Comparison of ENCODE assay signal across 8 cellular contexts in the genomic region with DNA sequence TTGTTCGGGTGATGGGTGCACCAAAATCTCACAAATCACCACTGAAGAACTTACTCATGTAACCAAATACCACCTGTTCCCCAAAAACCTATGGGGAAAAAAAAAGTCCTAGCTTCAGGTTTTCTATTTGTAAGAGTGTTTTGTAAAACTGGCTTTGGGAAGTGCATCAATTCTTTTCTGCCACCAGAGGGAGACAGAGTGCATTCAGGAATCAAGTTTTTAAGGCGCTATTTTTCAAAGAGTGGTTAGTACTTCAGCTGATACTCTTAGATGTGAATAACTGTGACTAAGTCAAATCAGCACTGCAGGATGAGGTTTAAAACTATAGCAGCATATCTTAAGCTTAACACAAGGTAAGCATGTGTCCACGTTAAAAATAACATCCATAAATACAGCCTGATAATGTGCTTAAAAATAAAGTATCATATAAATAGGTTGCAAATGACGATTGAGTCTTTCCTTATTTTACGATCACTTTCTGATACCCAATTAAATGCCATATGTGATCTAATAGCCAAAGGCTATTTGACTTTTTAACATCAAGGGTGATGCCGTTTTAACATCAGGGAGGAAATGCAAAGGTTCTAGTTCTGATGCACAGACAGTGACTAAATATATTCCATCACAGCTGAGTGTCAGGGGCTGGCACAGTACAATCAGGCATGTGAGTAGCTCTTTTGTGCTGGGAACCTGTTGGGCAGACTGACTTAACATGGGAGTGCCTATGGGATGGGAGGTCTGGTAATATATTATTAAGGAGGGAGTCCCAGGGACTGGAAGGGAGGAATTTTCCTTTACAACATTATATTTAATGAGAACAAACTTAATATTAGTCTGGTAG. TPM values are rescaled to one million over a fixed set of nuclear protein-coding genes. Genes with fewer than 3 reads are reported as not detected.
A peak's percentile ranks its signal among the peaks of the same experiment; 100 is the strongest.
DNase-seq lines count a peak whose midpoint lies in the region; ATAC-seq and TF ChIP-seq lines count a peak whose summit lies in the region.

No MANE protein-coding gene starts in this region.

- no peak for TF ChIP-seq POLR2A in breast epithelium (IDR thresholded peaks at IDR 0.05)

- ATAC-seq in upper lobe of right lung: peak; percentile 53
- ATAC-seq in GM19351 (IDR thresholded peaks at IDR 0.05; ENCODE audit: unreplicated experiment): no peak
- ATAC-seq in HG02610 (IDR thresholded peaks at IDR 0.05; ENCODE audit: unreplicated experiment): no peak

- no peaks in the 10 kb centered on the region for H3K27me3 ChIP-seq in breast epithelium
- peaks cover under 1% of the 10 kb centered on the region for H3K27me3 ChIP-seq in kidney epithelial cell (ENCODE audit: control insufficient read depth, insufficient read depth, low read length)
- H3K27me3 ChIP-seq in upper lobe of right lung: no peaks in the 10 kb centered on the region

- no peaks in the 10 kb centered on the region for H3K4me1 ChIP-seq in breast epithelium
- peaks cover 9% of the 10 kb centered on the region for H3K4me1 ChIP-seq in upper lobe of right lung

- H3K36me3 ChIP-seq in breast epithelium: no peaks in the 10 kb centered on the region
- H3K36me3 ChIP-seq in kidney epithelial cell (ENCODE audit: control insufficient read depth, insufficient read depth, low read length): no peaks in the 10 kb centered on the region
- H3K36me3 ChIP-seq in upper lobe of right lung: no peaks in the 10 kb centered on the region

- POLR2A ChIA-PET in GM10248 (lab: Yijun Ruan, JAX): no interaction called here

- TF ChIP-seq CTCF in AG10803 (conservative IDR thresholded peaks at IDR 0.05; ENCODE audit: low read length): peak; percentile 96
- TF ChIP-seq CTCF in GM10248 (IDR thresholded peaks at IDR 0.05; ENCODE audit: control extremely low read depth, extremely low read depth, low read depth, missing control alignments): peak; percentile 88
- peak; percentile 60 to 66 (median 60) for TF ChIP-seq CTCF in breast epithelium (IDR thresholded peaks at IDR 0.05)
- peak; percentile 82 for TF ChIP-seq CTCF in kidney epithelial cell (IDR thresholded peaks at IDR 0.05; ENCODE audit: insufficient read depth, low read length, poor library complexity, severe bottlenecking)
- TF ChIP-seq CTCF in upper lobe of right lung (IDR thresholded peaks at IDR 0.05): peak; percentile 91

- CTCF ChIA-PET in GM10248 (lab: Yijun Ruan, JAX): interaction anchor here (0.8 to 4.0 kb wide), 44 partner anchors 8 to 1182 kb away, joined by 3 to 36 read pairs (median 4); a partner anchor contains a TSS

- H3K4me3 ChIP-seq in AG10803 (ENCODE audit: low read length) (no peak overlapping the region), breast epithelium (no peak overlapping the region), kidney epithelial cell (ENCODE audit: low read depth, low read length) (no peak overlapping the region), upper lobe of right lung (no peak overlapping the region)

- DNase-seq in AG10803 (ENCODE audit: low read depth) (peak; percentile 69), GM10248 (ENCODE audit: extremely low spot score) (peak; percentile 53), NCI-H460 (ENCODE audit: extremely low read depth, low read depth) (peak; percentile 30), breast epithelium (ENCODE audit: low spot score in 2 of 2) (no peak), kidney epithelial cell (ENCODE audit: low read depth) (peak; percentile 42), upper lobe of right lung (no peak)

- intact Hi-C loops in breast epithelium (cut with DNase I; ENCODE audit: low total_unique reads) (no loop called here), upper lobe of right lung (cut with DNase I) (no loop called here)

- H3K9me3 ChIP-seq in breast epithelium (no peaks in the 10 kb centered on the region), upper lobe of right lung (no peaks in the 10 kb centered on the region)

- H3K27ac ChIP-seq in breast epithelium (no peak overlapping the region), upper lobe of right lung (no peak overlapping the region)

RNA-seq across cellular contexts. Expression of a gene that starts 10.6 kb away (rescaled TPM):
- not detected in 2 replicates for total RNA-seq in NCI-H460 (2014; rRNA removed; shearing (Covaris generic))
- polyA plus RNA-seq in NCI-H460 (2014; cell fraction: nucleus; rRNA removed): not detected in 2 replicates
- total RNA-seq in breast epithelium: not detected
- not detected in 2 replicates for total RNA-seq in kidney epithelial cell
- total RNA-seq in upper lobe of right lung: not detected

Comparison
In these comparisons a context has a peak if more than half of its experiments do, and no peak if none do; other contexts are left out.
1. DNase-seq: peak in AG10803 (single experiment), GM10248 (single experiment), NCI-H460 (single experiment) and kidney epithelial cell (single experiment); none in breast epithelium (0 of 2) and upper lobe of right lung (single experiment).
2. Peak in every context shown above with its lines, with median percentiles within 50 percentile points of each other: CTCF ChIP-seq.